23 cellular contexts compared by ENCODE assay signal in the genomic region with DNA sequence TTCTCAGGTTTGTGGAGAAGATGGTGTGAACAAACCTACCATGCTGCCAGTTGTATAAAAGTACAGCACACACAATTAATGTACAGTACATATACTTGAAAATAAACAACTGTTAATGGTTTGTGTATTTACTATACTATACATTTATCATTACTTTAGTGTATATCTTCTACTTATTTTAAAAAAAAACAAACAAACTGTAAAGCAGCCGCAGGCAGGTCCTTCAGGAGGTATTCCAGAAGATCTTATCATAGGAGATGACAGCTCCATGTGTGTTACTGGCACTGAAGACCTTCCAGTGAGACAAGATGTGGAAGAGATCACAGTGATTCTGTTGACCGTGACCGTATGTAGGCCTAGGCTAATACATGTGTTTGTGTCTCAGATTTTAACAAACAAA.
"Had no signal": no experiment of that assay in that cellular context is flagged by ENCODE, and none has a peak within 500 bp of the region (broad histone marks: within the 10 kb centered on the region; RNA-seq: fewer than 3 reads in every experiment).

No MANE protein-coding gene starts in this region.

- H3K4me1 ChIP-seq: colonic mucosa, esophagus squamous epithelium, gastrocnemius medialis, heart right ventricle, left lung, lower lobe of right lung had no signal

- ATAC-seq: esophagus mucosa; gastrocnemius medialis; heart right ventricle; left cardiac atrium; left ventricle myocardium superior; lower lobe of right lung; mucosa of descending colon; naive thymus-derived CD8-positive, alpha-beta T cell had no signal

- FAIRE-seq: islet of Langerhans, keratinocyte had no signal

- H3K9me3 Mint-ChIP-seq: dendritic cell treated with granulocyte-macrophage colony-stimulating factor and Interleukin-4, amounts not matched to agents 40 ng/mL and 50 ng/mL, for 4 days; mesothelial cell of epicardium; naive B cell; naive thymus-derived CD8-positive, alpha-beta T cell had no signal

- DNase-seq: colonic mucosa; cortex of kidney; effector CD8-positive, alpha-beta T cell; erythroblast; esophagus squamous epithelium; foreskin melanocyte; gastrocnemius medialis; glutamatergic neuron; head of caudate nucleus; heart right ventricle; hippocampal formation; left cardiac atrium; left lung; left ventricle myocardium superior; lower lobe of right lung; mucosa of descending colon; naive B cell; naive thymus-derived CD8-positive, alpha-beta T cell had no signal

- H3K9me3 ChIP-seq: colonic mucosa, esophagus squamous epithelium, gastrocnemius medialis, heart right ventricle, left lung, lower lobe of right lung, mucosa of descending colon had no signal

- H3K36me3 ChIP-seq: colonic mucosa, esophagus squamous epithelium, gastrocnemius medialis, lower lobe of right lung had no signal

- H3K27me3 ChIP-seq: colonic mucosa, esophagus squamous epithelium, gastrocnemius medialis, heart right ventricle, left lung had no signal

- H3K27ac ChIP-seq: colonic mucosa, esophagus squamous epithelium, gastrocnemius medialis, heart right ventricle, left lung, lower lobe of right lung had no signal

- H3K4me3 ChIP-seq: colonic mucosa, esophagus squamous epithelium, gastrocnemius medialis, heart right ventricle, left lung, lower lobe of right lung, mucosa of descending colon had no signal

- H3K27ac Mint-ChIP-seq: dendritic cell treated with granulocyte-macrophage colony-stimulating factor and Interleukin-4, amounts not matched to agents 40 ng/mL and 50 ng/mL, for 4 days; mesothelial cell of epicardium; naive B cell; naive thymus-derived CD8-positive, alpha-beta T cell had no signal

- H3K4me3 Mint-ChIP-seq: dendritic cell treated with granulocyte-macrophage colony-stimulating factor and Interleukin-4, amounts not matched to agents 40 ng/mL and 50 ng/mL, for 4 days; mesothelial cell of epicardium; naive B cell; naive thymus-derived CD8-positive, alpha-beta T cell had no signal
